Comparison of ENCODE assay signal across 17 cellular contexts in the genomic region with DNA sequence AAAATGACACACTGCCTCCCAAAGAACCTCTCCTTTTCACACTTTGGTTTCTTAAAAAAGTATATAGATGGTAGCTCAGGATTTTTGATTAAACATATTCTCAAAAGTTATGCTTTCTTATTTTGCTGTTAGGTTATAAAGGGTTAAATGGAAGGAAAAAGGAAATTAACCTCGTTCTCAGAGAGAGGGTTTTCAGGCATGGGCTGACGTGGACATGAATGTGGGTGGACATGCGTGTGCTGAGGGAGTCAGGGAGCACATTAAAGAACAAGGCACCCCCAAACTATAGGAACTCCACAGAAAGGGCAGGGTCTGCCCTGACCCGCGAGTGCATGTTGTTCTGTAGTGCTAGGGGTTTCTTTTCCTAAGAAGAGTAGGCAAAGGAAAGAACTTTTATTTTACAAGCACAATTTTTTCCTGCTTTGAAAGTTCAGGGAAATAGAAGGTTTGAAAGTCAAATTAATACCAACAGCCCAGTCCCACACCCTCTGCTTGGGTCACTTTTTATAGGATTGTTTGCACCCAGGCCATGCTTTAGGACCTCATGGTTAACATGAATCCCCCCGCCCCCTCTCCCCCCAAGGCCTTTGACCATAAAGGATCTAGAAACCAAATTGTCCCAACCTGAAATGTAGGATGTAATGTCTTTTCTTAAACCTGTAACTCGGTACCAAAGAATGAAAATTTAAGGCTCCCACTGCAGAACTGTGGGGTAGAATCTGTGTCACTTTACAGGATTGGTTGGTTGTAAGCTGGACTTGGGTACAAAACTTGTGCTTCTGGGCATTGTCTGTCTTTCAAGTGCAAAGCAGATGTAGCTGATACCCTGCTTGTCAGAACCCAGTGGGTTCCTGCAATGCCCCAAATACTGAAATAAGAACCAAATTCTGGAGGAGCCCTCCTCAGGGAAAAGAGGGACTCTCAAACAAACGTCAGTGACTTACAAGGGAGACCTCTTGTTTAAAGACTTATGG. TPM values are rescaled to one million over a fixed set of nuclear protein-coding genes. Genes with fewer than 3 reads are reported as not detected.
DNase-seq lines count a peak whose midpoint lies in the region; ATAC-seq and TF ChIP-seq lines count a peak whose summit lies in the region.
"Had no signal": no experiment of that assay in that cellular context is flagged by ENCODE, and none has a peak within 500 bp of the region (broad histone marks: within the 10 kb centered on the region; RNA-seq: fewer than 3 reads in every experiment).

No MANE protein-coding gene starts in this region.

- no peak for ATAC-seq in CD8-positive, alpha-beta T cell

- no peak overlapping the region for H3K4me3 ChIP-seq in Loucy (ENCODE audit: low read length, poor library complexity, severe bottlenecking)
- H3K4me3 ChIP-seq in MM.1S (ENCODE audit: low read length): no peak overlapping the region
- no peak overlapping the region for H3K4me3 ChIP-seq in CD8-positive, alpha-beta T cell (ENCODE audit: low read depth, low read length)
- H3K4me3 ChIP-seq: BLaER1 treated with 17β-estradiol and CSF1 and Interleukin-3, amounts not matched to agents 10 nM and 100 nM; GM23248 had no signal

- H3K9me2 ChIP-seq in Loucy (replicated peaks; ENCODE audit: low read depth, low read length) (no peaks in the 10 kb centered on the region), MM.1S (replicated peaks; ENCODE audit: insufficient read depth, low read length) (no peaks in the 10 kb centered on the region)

- peaks cover 14% of the 10 kb centered on the region for H3K27me3 Mint-ChIP-seq in nephron (ENCODE audit: low read depth)
- no peaks in the 10 kb centered on the region for H3K27me3 Mint-ChIP-seq in progenitor cell of endocrine pancreas
- peaks cover 13% of the 10 kb centered on the region for H3K27me3 Mint-ChIP-seq in CD8-positive, alpha-beta T cell (ENCODE audit: low read depth)
- H3K27me3 Mint-ChIP-seq: IgD-negative memory B cell had no signal

- H3K9me3 ChIP-seq in Loucy (ENCODE audit: insufficient read depth, low read depth, low read length): no peaks in the 10 kb centered on the region
- no peaks in the 10 kb centered on the region for H3K9me3 ChIP-seq in MM.1S (replicated peaks; ENCODE audit: insufficient read depth, low read length)
- H3K9me3 ChIP-seq in CD8-positive, alpha-beta T cell (ENCODE audit: low read length): no peaks in the 10 kb centered on the region
- H3K9me3 ChIP-seq: Caco-2 had no signal

- no peaks in the 10 kb centered on the region for H3K4me1 Mint-ChIP-seq in nephron
- H3K4me1 Mint-ChIP-seq in progenitor cell of endocrine pancreas (ENCODE audit: low read depth): peaks cover 10% of the 10 kb centered on the region
- H3K4me1 Mint-ChIP-seq in CD8-positive, alpha-beta T cell (ENCODE audit: low read depth): no peaks in the 10 kb centered on the region
- H3K4me1 Mint-ChIP-seq: B cell; CD4-positive, CD25-positive, alpha-beta regulatory T cell had no signal

- no peak overlapping the region for H3K27ac ChIP-seq in MM.1S (ENCODE audit: low read length)
- H3K27ac ChIP-seq in CD8-positive, alpha-beta T cell (ENCODE audit: low read depth, low read length): no peak overlapping the region
- H3K27ac ChIP-seq: BLaER1 treated with 17β-estradiol and CSF1 and Interleukin-3, amounts not matched to agents 10 nM and 100 nM; GM23248 had no signal

- POLR2A ChIA-PET in CD8-positive, alpha-beta T cell (lab: Charles Lee): no interaction called here

- H3K4me3 Mint-ChIP-seq in nephron (no peak overlapping the region), progenitor cell of endocrine pancreas (ENCODE audit: low read depth) (no peak overlapping the region)
- H3K4me3 Mint-ChIP-seq in CD8-positive, alpha-beta T cell: no peak overlapping the region
- H3K4me3 Mint-ChIP-seq: B cell, IgD-negative memory B cell had no signal

- H3K4me2 ChIP-seq in Loucy (ENCODE audit: low read depth, low read length, poor library complexity, severe bottlenecking) (peak overlapping the region; percentile 32), MM.1S (ENCODE audit: low read depth, low read length) (no peak overlapping the region)
- H3K4me2 ChIP-seq: BLaER1 treated with 17β-estradiol and CSF1 and Interleukin-3, amounts not matched to agents 10 nM and 100 nM had no signal

- H3K79me2 ChIP-seq in Loucy (ENCODE audit: insufficient read depth, low read length) (no peaks in the 10 kb centered on the region; the same call in 1 of the 2 replicates), MM.1S (ENCODE audit: low read length) (no peaks in the 10 kb centered on the region)

- DNase-seq in AG08396 (ENCODE audit: low spot score) (peak; percentile 2), progenitor cell of endocrine pancreas (ENCODE audit: low spot score, unreplicated experiment) (no peak), MM.1S (no peak), SK-N-DZ (ENCODE audit: low spot score) (no peak)
- no peak for DNase-seq in CD8-positive, alpha-beta T cell
- DNase-seq: 8988T; Caco-2; CD4-positive, CD25-positive, alpha-beta regulatory T cell; GM23248; H7 had no signal

- no peaks in the 10 kb centered on the region for H3F3A ChIP-seq in Loucy (ENCODE audit: low read depth)
- H3F3A ChIP-seq in MM.1S (ENCODE audit: insufficient read depth, low read length): peaks cover 10% of the 10 kb centered on the region

- H3K4me1 ChIP-seq in Loucy (ENCODE audit: insufficient read depth, low read length, poor library complexity, severe bottlenecking): peaks cover 26% of the 10 kb centered on the region
- H3K4me1 ChIP-seq in MM.1S (ENCODE audit: low read length): peaks cover 9% of the 10 kb centered on the region
- no peaks in the 10 kb centered on the region for H3K4me1 ChIP-seq in CD8-positive, alpha-beta T cell (ENCODE audit: insufficient read depth, low read length)
- H3K4me1 ChIP-seq: BLaER1 treated with 17β-estradiol and CSF1 and Interleukin-3, amounts not matched to agents 10 nM and 100 nM; Caco-2 had no signal

- H2AFZ ChIP-seq in Loucy (ENCODE audit: low read length) (no peak overlapping the region), MM.1S (ENCODE audit: low read length) (no peak overlapping the region)
- H2AFZ ChIP-seq: GM23248 had no signal

- no peaks in the 10 kb centered on the region for H3K27me3 ChIP-seq in Loucy (ENCODE audit: insufficient read depth, low read length, poor library complexity, severe bottlenecking)
- H3K27me3 ChIP-seq in MM.1S (replicated peaks; ENCODE audit: insufficient read depth, low read length): no peaks in the 10 kb centered on the region
- H3K27me3 ChIP-seq in CD8-positive, alpha-beta T cell (ENCODE audit: insufficient read depth, low read length): peaks cover 5% of the 10 kb centered on the region
- H3K27me3 ChIP-seq: BLaER1 treated with 17β-estradiol and CSF1 and Interleukin-3, amounts not matched to agents 10 nM and 100 nM had no signal

- H3K36me3 Mint-ChIP-seq in nephron (ENCODE audit: low read depth) (peaks cover 55% of the 10 kb centered on the region), progenitor cell of endocrine pancreas (ENCODE audit: insufficient read depth) (peaks cover 31% of the 10 kb centered on the region)
- no peaks in the 10 kb centered on the region for H3K36me3 Mint-ChIP-seq in CD8-positive, alpha-beta T cell
- H3K36me3 Mint-ChIP-seq: CD4-positive, CD25-positive, alpha-beta regulatory T cell had no signal

- intact Hi-C loops in CD8-positive, alpha-beta T cell (cut with DNase I, micrococcal nuclease): no loop called here

- no peaks in the 10 kb centered on the region for H3K9me3 Mint-ChIP-seq in nephron
- H3K9me3 Mint-ChIP-seq in progenitor cell of endocrine pancreas (ENCODE audit: low read depth): no peaks in the 10 kb centered on the region
- no peaks in the 10 kb centered on the region for H3K9me3 Mint-ChIP-seq in CD8-positive, alpha-beta T cell
- H3K9me3 Mint-ChIP-seq: CD4-positive, CD25-positive, alpha-beta regulatory T cell had no signal

- H3K27ac Mint-ChIP-seq in nephron (peak overlapping the region in 2 of 3 experiments; percentile 6 to 31), progenitor cell of endocrine pancreas (peak overlapping the region; percentile 18)
- H3K27ac Mint-ChIP-seq in CD8-positive, alpha-beta T cell: no peak overlapping the region
- H3K27ac Mint-ChIP-seq: B cell; CD4-positive, CD25-positive, alpha-beta regulatory T cell; IgD-negative memory B cell had no signal

- H3K36me3 ChIP-seq in Loucy (ENCODE audit: insufficient read depth, low read length) (peaks cover 33% of the 10 kb centered on the region; the same call in 1 of the 2 replicates), MM.1S (replicated peaks; ENCODE audit: insufficient read depth, low read length) (no peaks in the 10 kb centered on the region)
- H3K36me3 ChIP-seq in CD8-positive, alpha-beta T cell (ENCODE audit: insufficient read depth, low read length): no peaks in the 10 kb centered on the region

- no peak for TF ChIP-seq CTCF in Loucy (conservative IDR thresholded peaks at IDR 0.05; ENCODE audit: low read length)
- no peak for TF ChIP-seq CTCF in nephron (IDR thresholded peaks at IDR 0.05; ENCODE audit: unreplicated experiment in 3 of 3)
- no peak for TF ChIP-seq CTCF in progenitor cell of endocrine pancreas (IDR thresholded peaks at IDR 0.05; ENCODE audit: unreplicated experiment)
- TF ChIP-seq CTCF in MM.1S (IDR thresholded peaks at IDR 0.05; ENCODE audit: low read length): no peak
- no peak for TF ChIP-seq CTCF in CD8-positive, alpha-beta T cell (IDR thresholded peaks at IDR 0.05)

- H4K20me1 ChIP-seq in Loucy (ENCODE audit: insufficient read depth, low read length, poor library complexity, severe bottlenecking): no peaks in the 10 kb centered on the region
- no peaks in the 10 kb centered on the region for H4K20me1 ChIP-seq in MM.1S (ENCODE audit: insufficient read depth, low read length)
- H4K20me1 ChIP-seq: BLaER1 treated with 17β-estradiol and CSF1 and Interleukin-3, amounts not matched to agents 10 nM and 100 nM had no signal

- H3K9ac ChIP-seq in Loucy (ENCODE audit: low read depth, low read length, poor library complexity, severe bottlenecking) (no peak overlapping the region), MM.1S (ENCODE audit: low read length) (no peak overlapping the region)
- H3K9ac ChIP-seq: BLaER1 treated with 17β-estradiol and CSF1 and Interleukin-3, amounts not matched to agents 10 nM and 100 nM; GM23248 had no signal

- CTCF ChIA-PET in CD8-positive, alpha-beta T cell (lab: Charles Lee): no interaction called here

RNA-seq across cellular contexts. Expression of a gene that starts 58.5 kb away (rescaled TPM):
- not detected in 2 replicates for total RNA-seq in progenitor cell of endocrine pancreas
- polyA plus RNA-seq in SK-N-DZ (2014; cell fraction: cytosol; rRNA removed): not detected in 2 replicates
- 0.05 TPM in 1 of 2 replicates, not detected in the other for polyA plus RNA-seq in SK-N-DZ (2014; cell fraction: nucleus; rRNA removed)
- 1 to 10 TPM; 7.5 to 8.7 TPM for total RNA-seq in CD8-positive, alpha-beta T cell
- total RNA-seq: A673, Caco-2, GM23248, H7 had no signal
- polyA plus RNA-seq: AG04450, GM23248, IgD-negative memory B cell had no signal
